8 cellular contexts compared by ENCODE assay signal in the genomic region with DNA sequence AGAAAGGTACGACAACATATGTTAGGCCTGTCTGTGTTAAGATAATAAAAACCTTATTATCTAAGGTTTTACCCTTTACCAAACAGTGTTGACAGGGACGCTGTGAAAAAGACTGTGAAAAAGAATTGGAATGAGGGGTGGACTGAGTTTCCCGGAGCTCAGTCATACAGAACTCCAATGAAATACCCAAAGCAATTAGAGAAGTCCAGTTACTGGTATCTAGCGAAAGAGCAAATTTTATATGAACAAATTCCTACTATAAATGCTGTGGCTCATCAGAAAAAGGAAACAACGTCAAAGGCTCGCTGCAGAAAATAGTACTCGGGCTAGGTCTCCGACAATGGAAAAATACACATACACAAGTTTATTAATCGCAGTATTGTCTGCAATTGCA. TPM values are rescaled to one million over a fixed set of nuclear protein-coding genes. Genes with fewer than 3 reads are reported as not detected.
DNase-seq lines count a peak whose midpoint lies in the region; ATAC-seq and TF ChIP-seq lines count a peak whose summit lies in the region.

No MANE protein-coding gene starts in this region.

- no peak for TF ChIP-seq POLR2A in GM18505 (IDR thresholded peaks at IDR 0.05; ENCODE audit: borderline replicate concordance, extremely low read depth, insufficient read depth, insufficient read length)

- ATAC-seq in GM18870 (IDR thresholded peaks at IDR 0.05; ENCODE audit: unreplicated experiment) (peak; percentile 23), GM18505 (IDR thresholded peaks at IDR 0.05; ENCODE audit: unreplicated experiment) (no peak)

- H3K27me3 ChIP-seq in HUES64 (ENCODE audit: insufficient read depth, low read length) (no peaks in the 10 kb centered on the region), muscle layer of colon (ENCODE audit: control insufficient read depth in 1 of 2, insufficient read depth in 2 of 2, low read length in 2 of 2) (no peaks in the 10 kb centered on the region)

- H3K4me3 ChIP-seq in HUES64 (ENCODE audit: low read length) (peak overlapping the region; percentile 80), choroid plexus epithelial cell (ENCODE audit: low read depth, low read length) (peak overlapping the region; percentile 89), muscle layer of colon (ENCODE audit: low read depth in 1 of 2, low read length in 2 of 2) (peak overlapping the region; percentile 59 to 93)

- H3K4me1 ChIP-seq in HUES64 (ENCODE audit: insufficient read depth, low read length) (peaks cover 8% of the 10 kb centered on the region; the same call in 1 of the 2 replicates), muscle layer of colon (ENCODE audit: insufficient read depth, low read length) (peaks cover 28% of the 10 kb centered on the region)

- 58% methylated on average over 8 of the region's 9 CpGs for WGBS in HUES64

- H3K27ac ChIP-seq in HUES64 (ENCODE audit: low read depth, low read length) (peak overlapping the region; percentile 87), muscle layer of colon (ENCODE audit: low read depth, low read length) (peak overlapping the region; percentile 97)

- DNase-seq in choroid plexus epithelial cell (ENCODE audit: low read depth) (no peak), amniotic stem cell (lab: John Stamatoyannopoulos, UW) (no peak), GDM1 (lab: John Stamatoyannopoulos, UW) (no peak)
- no peak for DNase-seq in activated CD4-positive, alpha-beta T cell treated with anti-CD3 and anti-CD28 coated beads for 48 hours

- no peak for TF ChIP-seq CTCF in choroid plexus epithelial cell (conservative IDR thresholded peaks at IDR 0.05; ENCODE audit: low read depth, low read length)

- H3K9ac ChIP-seq in HUES64 (ENCODE audit: low read depth, low read length) (peak overlapping the region; percentile 85), muscle layer of colon (ENCODE audit: low read length) (peak overlapping the region; percentile 98)

- peaks cover 5% of the 10 kb centered on the region; the same call in 1 of the 2 replicates for H3K36me3 ChIP-seq in HUES64 (ENCODE audit: insufficient read depth, low read length)
- H3K36me3 ChIP-seq in muscle layer of colon (ENCODE audit: insufficient read depth, low read length), result no peaks in the 10 kb centered on the region

- H3K9me3 ChIP-seq in HUES64 (ENCODE audit: insufficient read depth, low read depth, low read length) (no peaks in the 10 kb centered on the region), muscle layer of colon (ENCODE audit: low read length) (no peaks in the 10 kb centered on the region)

RNA-seq across cellular contexts. Expression of gene RBBP5, which starts 0.7 kb away (rescaled TPM):
- 13.6 TPM for polyA plus RNA-seq in HUES64 (2013, experiment 1 of 2)
- 12.7 TPM for polyA plus RNA-seq in HUES64 (2013, experiment 2 of 2)

RNA-seq across cellular contexts. Expression of gene TMEM81, which starts 38.2 kb away (rescaled TPM):
- polyA plus RNA-seq in HUES64 (2013, experiment 1 of 2), result 1.2 TPM
- 1.5 TPM for polyA plus RNA-seq in HUES64 (2013, experiment 2 of 2)
